26 cellular contexts compared by ENCODE assay signal in the genomic region with DNA sequence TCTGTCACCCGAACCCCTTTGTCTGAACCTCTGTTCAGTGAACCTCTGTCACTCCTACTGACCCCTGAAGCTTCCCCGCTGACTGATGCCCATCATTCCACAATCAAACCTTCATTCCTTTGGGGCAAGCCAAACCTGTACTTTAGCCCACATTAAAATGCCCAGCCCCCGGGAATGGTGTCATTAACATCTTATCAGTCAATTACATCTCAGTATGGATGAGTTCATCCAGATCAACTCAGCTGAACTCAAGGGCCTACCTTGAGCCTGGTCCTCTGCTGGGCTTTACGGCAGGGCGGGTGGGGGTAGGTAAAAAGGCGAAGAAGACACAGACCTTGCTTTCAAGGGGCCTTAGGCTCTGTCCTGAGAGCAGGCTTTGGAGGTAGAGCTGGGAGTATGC.
"Had no signal": no experiment of that assay in that cellular context is flagged by ENCODE, and none has a peak within 500 bp of the region (broad histone marks: within the 10 kb centered on the region; RNA-seq: fewer than 3 reads in every experiment).

No MANE protein-coding gene starts in this region.

- H3K4me1 ChIP-seq: SJSA1 had no signal

- H3K9me3 Mint-ChIP-seq: activated CD4-positive, alpha-beta memory T cell treated with anti-CD3 and anti-CD28 coated beads, Interleukin-2, amount 10 ng/mL, durations not matched to agents 7 days and 5 days; activated CD4-positive, alpha-beta T cell treated with anti-CD3 and anti-CD28 coated beads, Interleukin-2, amount 10 ng/mL, durations not matched to agents 7 days and 5 days; activated naive CD4-positive, alpha-beta T cell treated with anti-CD3 and anti-CD28 coated beads for 36 hours; activated T-helper 17 cell treated with anti-CD3 and anti-CD28 coated beads, Interleukin-2, amount 50 U/mL, for 72 hours; T-cell had no signal

- H3K27me3 ChIP-seq: brain microvascular endothelial cell had no signal

- H3K36me3 ChIP-seq: brain microvascular endothelial cell, SJSA1 had no signal

- H3K4me1 Mint-ChIP-seq: activated CD4-positive, alpha-beta memory T cell treated with anti-CD3 and anti-CD28 coated beads, Interleukin-2, amount 10 ng/mL, durations not matched to agents 7 days and 5 days; activated CD4-positive, alpha-beta T cell treated with anti-CD3 and anti-CD28 coated beads, Interleukin-2, amount 10 ng/mL, durations not matched to agents 7 days and 5 days; activated T-helper 17 cell treated with anti-CD3 and anti-CD28 coated beads, Interleukin-2, amount 50 U/mL, for 72 hours; T-cell had no signal

- H3K4me3 Mint-ChIP-seq: activated CD4-positive, alpha-beta memory T cell treated with anti-CD3 and anti-CD28 coated beads, Interleukin-2, amount 10 ng/mL, durations not matched to agents 7 days and 5 days; activated CD4-positive, alpha-beta T cell treated with anti-CD3 and anti-CD28 coated beads, Interleukin-2, amount 10 ng/mL, durations not matched to agents 7 days and 5 days; activated naive CD4-positive, alpha-beta T cell treated with anti-CD3 and anti-CD28 coated beads for 36 hours; activated naive CD8-positive, alpha-beta T cell; activated T-helper 17 cell treated with anti-CD3 and anti-CD28 coated beads, Interleukin-2, amount 50 U/mL, for 72 hours; T-cell had no signal

- H3K27ac Mint-ChIP-seq: activated CD4-positive, alpha-beta memory T cell treated with anti-CD3 and anti-CD28 coated beads, Interleukin-2, amount 10 ng/mL, durations not matched to agents 7 days and 5 days; activated CD4-positive, alpha-beta T cell treated with anti-CD3 and anti-CD28 coated beads, Interleukin-2, amount 10 ng/mL, durations not matched to agents 7 days and 5 days; activated naive CD4-positive, alpha-beta T cell treated with anti-CD3 and anti-CD28 coated beads for 36 hours; activated naive CD8-positive, alpha-beta T cell; activated T-helper 17 cell treated with anti-CD3 and anti-CD28 coated beads, Interleukin-2, amount 50 U/mL, for 72 hours; T-cell had no signal

- ATAC-seq: activated T-helper 17 cell treated with anti-CD3 and anti-CD28 coated beads, Interleukin-2, amount 50 U/mL, for 72 hours; K562; T-cell had no signal

- H3K9me3 ChIP-seq: SJSA1 had no signal

- H3K4me3 ChIP-seq: K562, SJSA1 had no signal

- DNase-seq: activated CD4-positive, alpha-beta memory T cell treated with anti-CD3 and anti-CD28 coated beads, Interleukin-2, amount 10 ng/mL, durations not matched to agents 7 days and 5 days; activated CD4-positive, alpha-beta T cell treated with anti-CD3 and anti-CD28 coated beads, Interleukin-2, amount 10 ng/mL, durations not matched to agents 7 days and 5 days; activated CD4-positive, CD25-positive, alpha-beta regulatory T cell; activated gamma-delta T cell; activated naive CD4-positive, alpha-beta T cell treated with anti-CD3 and anti-CD28 coated beads for 36 hours; activated T-cell treated with anti-CD3 and anti-CD28 coated beads for 4 hours; activated T-cell treated with anti-CD3 and anti-CD28 coated beads, Interleukin-2, amount 50 U/mL, for 48 hours; brain microvascular endothelial cell; cerebellar nuclear complex; Kasumi-1; NCI-H1048; NCI-H1930; NCI-H2171; NCI-H2227 treated with DMSO at 0.1 percent for 48 hours; NCI-H446 treated with DMSO at 0.1 percent for 48 hours; NCI-H524 treated with DMSO at 0.1 percent for 48 hours; NCI-H774; OCI-M1; SHP77; T-cell; T-helper 2 cell; T1000 had no signal

- H3K27ac ChIP-seq: brain microvascular endothelial cell, SJSA1 had no signal

- H3K36me3 Mint-ChIP-seq: activated naive CD8-positive, alpha-beta T cell; T-cell had no signal
